In the genomic region with DNA sequence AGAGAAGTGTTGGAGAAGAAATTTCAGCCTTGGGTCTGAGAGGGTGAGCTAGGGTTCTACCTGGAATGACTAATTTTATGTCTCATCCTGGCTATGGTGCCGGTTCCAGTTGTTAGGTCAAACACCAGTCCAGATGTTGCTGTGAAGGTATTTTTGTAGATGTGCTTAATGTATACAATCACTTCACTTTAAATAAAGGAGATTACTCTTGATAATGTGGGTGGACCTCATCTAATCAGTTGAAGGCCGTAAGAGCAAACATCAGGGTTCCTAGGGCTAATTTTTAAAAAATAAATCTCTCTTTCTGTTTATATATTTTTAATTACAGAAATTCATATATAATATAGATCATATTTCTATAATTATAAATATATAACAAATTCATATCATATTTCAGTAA, we compare ENCODE assay signal across 25 cellular contexts.
"Had no signal": no experiment of that assay in that cellular context is flagged by ENCODE, and none has a peak within 500 bp of the region (broad histone marks: within the 10 kb centered on the region; RNA-seq: fewer than 3 reads in every experiment).

No MANE protein-coding gene starts in this region.

- H3K36me3 ChIP-seq: stomach, suprapubic skin, thoracic aorta, thyroid gland, tibial artery, tibial nerve, transverse colon, upper lobe of left lung, upper lobe of right lung, uterus, vagina had no signal

- H3K27ac ChIP-seq: stomach, suprapubic skin, testis, thoracic aorta, thyroid gland, tibial artery, tibial nerve, transverse colon, upper lobe of left lung, upper lobe of right lung, uterus, vagina had no signal

- FAIRE-seq: urothelium cell line had no signal

- H3K4me1 ChIP-seq: stomach, suprapubic skin, testis, thyroid gland, tibial artery, tibial nerve, upper lobe of left lung, upper lobe of right lung, uterus, vagina had no signal

- H3K27me3 ChIP-seq: stomach, testis, thyroid gland, tibial artery, tibial nerve, transverse colon, upper lobe of left lung, upper lobe of right lung, uterus, vagina had no signal

- H3K4me3 ChIP-seq: stomach, suprapubic skin, testis, thoracic aorta, thyroid gland, tibial artery, tibial nerve, transverse colon, upper lobe of left lung, upper lobe of right lung, uterus, vagina had no signal

- H3K9me3 ChIP-seq: stomach, suprapubic skin, testis, thoracic aorta, thyroid gland, tibial artery, tibial nerve, transverse colon, upper lobe of left lung, upper lobe of right lung, uterus, vagina had no signal

- DNase-seq: stimulated activated CD4-positive, alpha-beta T cell treated with anti-CD3 and anti-CD28 coated beads, Interleukin-2, amount 100 ng/mL, for 48 hours; stimulated activated CD4-positive, alpha-beta T cell treated with anti-CD3 and anti-CD28 coated beads, Interleukin-4, amount 100 ng/mL, for 1 hour; stimulated activated CD4-positive, alpha-beta T cell treated with anti-CD3 and anti-CD28 coated beads, Interleukin-4, amount 100 ng/mL, for 24 hours; stimulated activated CD4-positive, alpha-beta T cell treated with anti-CD3 and anti-CD28 coated beads, Interleukin-4, amount 100 ng/mL, for 4 hours; stimulated activated CD8-positive, alpha-beta memory T cell treated with anti-CD3 and anti-CD28 coated beads, Interleukin-4, amount 100 ng/mL, for 48 hours; stimulated activated naive B cell treated with anti-CD40 and anti-IgM and Interleukin-4, amounts not matched to agents 10 μg/mL and 1 μg/mL and 100 μg/mL, for 72 hours; stimulated activated naive CD4-positive, alpha-beta T cell; stimulated activated naive CD4-positive, alpha-beta T cell treated with Interleukin-2 at 50 U/mL for 16 hours; stimulated activated naive CD8-positive, alpha-beta T cell treated with anti-CD3 and anti-CD28 coated beads, Interleukin-15, amount 100 ng/mL, for 72 hours; stimulated activated naive CD8-positive, alpha-beta T cell treated with anti-CD3 and anti-CD28 coated beads, Interleukin-15, Interleukin-2, amounts not matched to agents 100 U/mL and 50 U/mL, for 24 hours; stomach; substantia nigra; testis; thyroid gland; tibial artery; transverse colon; trophoblast cell; upper lobe of left lung; upper lobe of right lung; uterus had no signal

- ATAC-seq: stimulated activated naive B cell treated with anti-CD40 and anti-IgM and Interleukin-4, amounts not matched to agents 10 μg/mL and 1 μg/mL and 100 μg/mL, for 72 hours; stimulated activated naive CD8-positive, alpha-beta T cell treated with anti-CD3 and anti-CD28 coated beads, Interleukin-15, amount 100 ng/mL, for 72 hours; stimulated activated naive CD8-positive, alpha-beta T cell treated with anti-CD3 and anti-CD28 coated beads, Interleukin-15, Interleukin-2, amounts not matched to agents 100 U/mL and 50 U/mL, for 24 hours; upper lobe of right lung had no signal
